ENCODE assay signal across 14 cellular contexts in the genomic region with DNA sequence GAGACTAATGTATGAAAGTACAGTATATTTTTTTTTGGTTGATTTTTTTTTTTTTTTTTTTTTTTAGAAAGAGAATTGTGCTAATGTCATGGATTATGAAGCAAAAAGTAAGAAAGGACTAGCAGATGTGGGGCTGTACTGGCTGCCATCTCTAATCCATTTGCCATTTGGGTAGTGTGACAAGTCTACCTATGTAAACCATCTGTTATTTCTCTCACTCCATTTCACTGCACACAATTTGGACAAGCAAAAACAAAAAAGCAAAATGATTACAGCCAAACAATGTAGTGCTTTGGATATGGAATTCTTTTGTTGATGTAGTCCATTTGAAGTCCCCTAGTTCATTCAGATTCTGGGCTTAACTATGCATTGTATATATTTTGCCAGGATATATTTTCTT.
DNase-seq lines count a peak whose midpoint lies in the region.
"Had no signal": no experiment of that assay in that cellular context is flagged by ENCODE, and none has a peak within 500 bp of the region (broad histone marks: within the 10 kb centered on the region; RNA-seq: fewer than 3 reads in every experiment).

No MANE protein-coding gene starts in this region.

- no peak overlapping the region for H3K23ac ChIP-seq in trophoblast cell (ENCODE audit: low read length)

- no peak overlapping the region for H3K4me3 ChIP-seq in trophoblast cell (ENCODE audit: low read depth, low read length)
- H3K4me3 ChIP-seq: BLaER1 treated with 17β-estradiol and CSF1 and Interleukin-3, amounts not matched to agents 10 nM and 100 nM; GM12878 had no signal

- no peaks in the 10 kb centered on the region for H3K9me3 Mint-ChIP-seq in activated T-helper 1 cell treated with anti-CD3 and anti-CD28 coated beads, Interleukin-12 subunit alpha, Interleukin-12 subunit beta, Interleukin-2, Interleukin-4 antibody, amounts not matched to agents 30 ng/mL and 10 ng/mL and 1 ng/mL, durations not matched to agents 14 hours and 24 hours and 36 hours
- H3K9me3 Mint-ChIP-seq in immature natural killer cell: peaks cover 4 to 29% (median 10%) of the 10 kb centered on the region in 6 donors
- H3K9me3 Mint-ChIP-seq: H9 had no signal

- H3K9me3 ChIP-seq in trophoblast cell (ENCODE audit: insufficient read depth, low read depth, low read length): no peaks in the 10 kb centered on the region
- H3K9me3 ChIP-seq: BLaER1 treated with 17β-estradiol and CSF1 and Interleukin-3, amounts not matched to agents 10 nM and 100 nM had no signal

- no peak overlapping the region for H3K9ac ChIP-seq in trophoblast cell (ENCODE audit: low read length)
- H3K9ac ChIP-seq: BLaER1 treated with 17β-estradiol and CSF1 and Interleukin-3, amounts not matched to agents 10 nM and 100 nM had no signal

- no peak overlapping the region for H4K12ac ChIP-seq in trophoblast cell (ENCODE audit: low read depth, low read length)

- intact Hi-C loops in activated T-helper 1 cell treated with anti-CD3 and anti-CD28 coated beads, Interleukin-12 subunit alpha, Interleukin-12 subunit beta, Interleukin-2, Interleukin-4 antibody, amounts not matched to agents 30 ng/mL and 10 ng/mL and 1 ng/mL, durations not matched to agents 14 hours and 24 hours and 36 hours (cut with micrococcal nuclease): no loop called here

- no peaks in the 10 kb centered on the region for H3K79me2 ChIP-seq in trophoblast cell (ENCODE audit: control insufficient read depth, insufficient read depth, low read length, poor library complexity)

- no peaks in the 10 kb centered on the region for H3K27me3 Mint-ChIP-seq in activated T-helper 1 cell treated with anti-CD3 and anti-CD28 coated beads, Interleukin-12 subunit alpha, Interleukin-12 subunit beta, Interleukin-2, Interleukin-4 antibody, amounts not matched to agents 30 ng/mL and 10 ng/mL and 1 ng/mL, durations not matched to agents 14 hours and 24 hours and 36 hours (ENCODE audit: insufficient read depth)
- H3K27me3 Mint-ChIP-seq in immature natural killer cell (ENCODE audit: low read depth in 3 of 3): no peaks in the 10 kb centered on the region
- H3K27me3 Mint-ChIP-seq: B cell had no signal

- H3K36me3 Mint-ChIP-seq in activated T-helper 1 cell treated with anti-CD3 and anti-CD28 coated beads, Interleukin-12 subunit alpha, Interleukin-12 subunit beta, Interleukin-2, Interleukin-4 antibody, amounts not matched to agents 30 ng/mL and 10 ng/mL and 1 ng/mL, durations not matched to agents 14 hours and 24 hours and 36 hours (ENCODE audit: low read depth): no peaks in the 10 kb centered on the region
- H3K36me3 Mint-ChIP-seq in immature natural killer cell: no peaks in the 10 kb centered on the region
- H3K36me3 Mint-ChIP-seq: CD8-positive, alpha-beta T cell had no signal

- no peaks in the 10 kb centered on the region for H3K27me3 ChIP-seq in trophoblast cell (ENCODE audit: insufficient read depth, low read length)
- H3K27me3 ChIP-seq: BLaER1 treated with 17β-estradiol and CSF1 and Interleukin-3, amounts not matched to agents 10 nM and 100 nM had no signal

- no peak overlapping the region for H2AFZ ChIP-seq in trophoblast cell (ENCODE audit: insufficient read depth, low read length, poor library complexity)

- H3K4me1 Mint-ChIP-seq in activated T-helper 1 cell treated with anti-CD3 and anti-CD28 coated beads, Interleukin-12 subunit alpha, Interleukin-12 subunit beta, Interleukin-2, Interleukin-4 antibody, amounts not matched to agents 30 ng/mL and 10 ng/mL and 1 ng/mL, durations not matched to agents 14 hours and 24 hours and 36 hours (ENCODE audit: low read depth): no peaks in the 10 kb centered on the region
- H3K4me1 Mint-ChIP-seq in immature natural killer cell: no peaks in the 10 kb centered on the region
- H3K4me1 Mint-ChIP-seq: B cell had no signal

- no peak overlapping the region for H2BK5ac ChIP-seq in trophoblast cell (ENCODE audit: low read depth, low read length, poor library complexity)

- no peak overlapping the region for H3K27ac ChIP-seq in trophoblast cell (ENCODE audit: low read depth, low read length)
- H3K27ac ChIP-seq: BLaER1 treated with 17β-estradiol and CSF1 and Interleukin-3, amounts not matched to agents 10 nM and 100 nM had no signal

- no peak overlapping the region for H3K4ac ChIP-seq in trophoblast cell (ENCODE audit: low read depth, low read length)

- no peaks in the 10 kb centered on the region for H3K79me1 ChIP-seq in trophoblast cell (ENCODE audit: low read length)

- no peak overlapping the region for H3K18ac ChIP-seq in trophoblast cell (ENCODE audit: low read length)

- no peak overlapping the region for H3K4me3 Mint-ChIP-seq in activated T-helper 1 cell treated with anti-CD3 and anti-CD28 coated beads, Interleukin-12 subunit alpha, Interleukin-12 subunit beta, Interleukin-2, Interleukin-4 antibody, amounts not matched to agents 30 ng/mL and 10 ng/mL and 1 ng/mL, durations not matched to agents 14 hours and 24 hours and 36 hours
- H3K4me3 Mint-ChIP-seq in immature natural killer cell: no peak overlapping the region
- H3K4me3 Mint-ChIP-seq: B cell; CD8-positive, alpha-beta T cell; H9 had no signal

- no peak overlapping the region for H2BK120ac ChIP-seq in trophoblast cell (ENCODE audit: insufficient read depth, low read length, poor library complexity)

- H3K14ac ChIP-seq in trophoblast cell (ENCODE audit: low read length): no peak overlapping the region

- DNase-seq in NCI-H1694 treated with DMSO at 0.1 percent for 48 hours (lab: John Stamatoyannopoulos, UW) (peak; percentile 87), NCI-H524 (lab: John Stamatoyannopoulos, UW) (peak; percentile 34 to 85), NCI-H82 treated with DMSO at 0.1 percent for 48 hours (lab: John Stamatoyannopoulos, UW; ENCODE audit: unreplicated experiment) (peak; percentile 30), trophoblast cell (no peak), immature natural killer cell (no peak)
- DNase-seq in activated T-helper 1 cell treated with anti-CD3 and anti-CD28 coated beads, Interleukin-12 subunit alpha, Interleukin-12 subunit beta, Interleukin-2, Interleukin-4 antibody, amounts not matched to agents 30 ng/mL and 10 ng/mL and 1 ng/mL, durations not matched to agents 14 hours and 24 hours and 36 hours (ENCODE audit: low spot score): no peak
- DNase-seq: Calu3; CD8-positive, alpha-beta T cell; DMS79 treated with DMSO at 0.1 percent for 48 hours; GOT3; H9 had no signal

- H2BK12ac ChIP-seq in trophoblast cell (ENCODE audit: low read length): no peak overlapping the region

- H4K91ac ChIP-seq in trophoblast cell (ENCODE audit: low read depth, low read length): no peak overlapping the region

- no peaks in the 10 kb centered on the region for H3K4me1 ChIP-seq in trophoblast cell (ENCODE audit: control insufficient read depth in 1 of 2, insufficient read depth in 2 of 2, low read length in 2 of 2)

- no peak overlapping the region for H4K8ac ChIP-seq in trophoblast cell (ENCODE audit: low read depth, low read length)

- no peak overlapping the region for H2AK5ac ChIP-seq in trophoblast cell (ENCODE audit: low read length)

- H3K36me3 ChIP-seq in trophoblast cell (ENCODE audit: control insufficient read depth in 1 of 2, insufficient read depth in 2 of 2, low read length in 2 of 2): no peaks in the 10 kb centered on the region
- H3K36me3 ChIP-seq: BLaER1 treated with 17β-estradiol and CSF1 and Interleukin-3, amounts not matched to agents 10 nM and 100 nM had no signal

- H3K27ac Mint-ChIP-seq in activated T-helper 1 cell treated with anti-CD3 and anti-CD28 coated beads, Interleukin-12 subunit alpha, Interleukin-12 subunit beta, Interleukin-2, Interleukin-4 antibody, amounts not matched to agents 30 ng/mL and 10 ng/mL and 1 ng/mL, durations not matched to agents 14 hours and 24 hours and 36 hours: no peak overlapping the region
- H3K27ac Mint-ChIP-seq in immature natural killer cell: no peak overlapping the region
- H3K27ac Mint-ChIP-seq: B cell; CD8-positive, alpha-beta T cell; H9 had no signal

- H3K4me2 ChIP-seq in trophoblast cell (ENCODE audit: low read length): no peak overlapping the region
- H3K4me2 ChIP-seq: BLaER1 treated with 17β-estradiol and CSF1 and Interleukin-3, amounts not matched to agents 10 nM and 100 nM had no signal

Comparison
In these comparisons a context has a peak if more than half of its experiments do, and no peak if none do; other contexts are left out.
1. DNase-seq: peak in NCI-H1694 treated with DMSO at 0.1 percent for 48 hours (single experiment), NCI-H524 (2 of 2) and NCI-H82 treated with DMSO at 0.1 percent for 48 hours (single experiment); none in trophoblast cell (0 of 2), activated T-helper 1 cell treated with anti-CD3 and anti-CD28 coated beads, Interleukin-12 subunit alpha, Interleukin-12 subunit beta, Interleukin-2, Interleukin-4 antibody, amounts not matched to agents 30 ng/mL and 10 ng/mL and 1 ng/mL, durations not matched to agents 14 hours and 24 hours and 36 hours (single experiment) and immature natural killer cell (0 of 3).